ENCODE assay signal across 2 cellular contexts in genomic region chr2:176585791-176586190, GRCh38.
TF ChIP-seq lines count a peak whose summit lies in the region.

No MANE protein-coding gene starts in this region.

TF ChIP-seq in H1, 55 proteins besides CTCF, POLR2A, EP300 and RAD21:
- TF ChIP-seq CBX8 (IDR thresholded peaks at IDR 0.05; ENCODE audit: borderline replicate concordance, low read depth, low read length) (no peak), POU5F1 (IDR thresholded peaks at IDR 0.05; ENCODE audit: low read depth, low read length) (no peak), BACH1 (IDR thresholded peaks at IDR 0.05; ENCODE audit: low read length) (no peak), MAFK (IDR thresholded peaks at IDR 0.05; ENCODE audit: low read depth, low read length) (no peak), YY1 (IDR thresholded peaks at IDR 0.05; ENCODE audit: low read depth, low read length) (no peak), TEAD4 (IDR thresholded peaks at IDR 0.05; ENCODE audit: low read depth, low read length) (no peak), KDM4A (IDR thresholded peaks at IDR 0.05; ENCODE audit: low read depth, low read length, severe bottlenecking) (no peak), SP4 (IDR thresholded peaks at IDR 0.05; ENCODE audit: low read length) (no peak), ZNF274 (IDR thresholded peaks at IDR 0.05; ENCODE audit: borderline replicate concordance, extremely low read depth, low read length) (no peak), ASH2L (IDR thresholded peaks at IDR 0.05; ENCODE audit: low read length) (no peak), TCF12 (IDR thresholded peaks at IDR 0.05; ENCODE audit: low read depth, low read length) (no peak), CTBP2 (IDR thresholded peaks at IDR 0.05; ENCODE audit: borderline replicate concordance, insufficient read depth, insufficient read length, low read length) (no peak), SRF (IDR thresholded peaks at IDR 0.05; ENCODE audit: low read depth, low read length) (no peak), TAF7 (optimal IDR thresholded peaks at IDR 0.05; ENCODE audit: borderline replicate concordance, low read depth, low read length) (no peak), PHF8 (conservative IDR thresholded peaks at IDR 0.05; ENCODE audit: low read depth, low read length) (no peak), FOSL1 (IDR thresholded peaks at IDR 0.05; ENCODE audit: insufficient read depth, low read depth, low read length) (no peak), RXRA (IDR thresholded peaks at IDR 0.05; ENCODE audit: insufficient read depth, low read depth, low read length) (no peak), CREB1 (IDR thresholded peaks at IDR 0.05) (no peak)

TF ChIP-seq in GM12891, 5 proteins besides CTCF, POLR2A, EP300 and RAD21:
- TF ChIP-seq TAF1 (IDR thresholded peaks at IDR 0.05; ENCODE audit: low read depth, low read length) (no peak), PAX5 (IDR thresholded peaks at IDR 0.05; ENCODE audit: insufficient read depth, low read length, severe bottlenecking) (no peak), POU2F2 (IDR thresholded peaks at IDR 0.05; ENCODE audit: low read depth, low read length) (no peak), POLR2AphosphoS5 (IDR thresholded peaks at IDR 0.05; ENCODE audit: low read depth, low read length) (no peak), SPI1 (IDR thresholded peaks at IDR 0.05; ENCODE audit: low read depth, low read length) (no peak)
